24 cellular contexts compared by ENCODE assay signal in genomic region chr1:81836007-81836626, GRCh38. TPM values are rescaled to one million over a fixed set of nuclear protein-coding genes. Genes with fewer than 3 reads are reported as not detected.
A peak's percentile ranks its signal among the peaks of the same experiment; 100 is the strongest.
DNase-seq lines count a peak whose midpoint lies in the region; ATAC-seq and TF ChIP-seq lines count a peak whose summit lies in the region.
"Had no signal": no experiment of that assay in that cellular context is flagged by ENCODE, and none has a peak within 500 bp of the region (broad histone marks: within the 10 kb centered on the region; RNA-seq: fewer than 3 reads in every experiment).

No MANE protein-coding gene starts in this region.

- no peaks in the 10 kb centered on the region for H3K9me3 ChIP-seq in HUES48 (ENCODE audit: control insufficient read depth, insufficient read depth, low read length)
- H3K9me3 ChIP-seq: mucosa of descending colon had no signal

- H3K4me3 Mint-ChIP-seq in glutamatergic neuron (ENCODE audit: unreplicated experiment) = no peak overlapping the region
- H3K4me3 Mint-ChIP-seq: activated T-cell treated with anti-CD3 and anti-CD28 coated beads, Interleukin-2, amount 50 U/mL, for 4 hours; CD4-positive, alpha-beta memory T cell; immature natural killer cell; stimulated activated naive CD8-positive, alpha-beta T cell treated with anti-CD3 and anti-CD28 coated beads, Interleukin-15, amount 100 ng/mL, for 72 hours; type B pancreatic cell had no signal

- peaks cover 45% of the 10 kb centered on the region for H3K4me1 ChIP-seq in HUES48 (ENCODE audit: control insufficient read depth, insufficient read depth, low read length)

- peak overlapping the region; percentile 27 for H3K27ac ChIP-seq in HUES48 (ENCODE audit: low read depth, low read length)
- H3K27ac ChIP-seq: brain microvascular endothelial cell, SK-N-MC, VCaP had no signal

- DNase-seq in cardiac fibroblast (ENCODE audit: low read depth in 2 of 2) (peak; percentile 21 to 49), glutamatergic neuron (no peak), stromal cell of bone marrow (ENCODE audit: low read depth) (peak; percentile 31), inferior parietal cortex (ENCODE audit: extremely low spot score) (no peak), D341Med (ENCODE audit: low spot score) (no peak)
- DNase-seq: activated CD4-positive, alpha-beta T cell treated with anti-CD3 and anti-CD28 coated beads for 48 hours; activated naive CD4-positive, alpha-beta T cell; activated T-cell treated with anti-CD3 and anti-CD28 coated beads, Interleukin-2, amount 50 U/mL, for 4 hours; brain microvascular endothelial cell; CD4-positive, alpha-beta memory T cell; cortex of kidney; immature natural killer cell; mucosa of descending colon; NCI-H1694 treated with DMSO at 0.1 percent for 48 hours; NCI-H526; RPMI8226; stimulated activated naive CD8-positive, alpha-beta T cell treated with anti-CD3 and anti-CD28 coated beads, Interleukin-15, amount 100 ng/mL, for 72 hours; T-helper 2 cell had no signal

- H3K9ac ChIP-seq in HUES48 (ENCODE audit: low read depth, low read length) = no peak overlapping the region

- no peak for ATAC-seq in GM19463 (IDR thresholded peaks at IDR 0.05; ENCODE audit: unreplicated experiment)
- ATAC-seq: activated T-cell treated with anti-CD3 and anti-CD28 coated beads, Interleukin-2, amount 50 U/mL, for 4 hours; stimulated activated naive CD8-positive, alpha-beta T cell treated with anti-CD3 and anti-CD28 coated beads, Interleukin-15, amount 100 ng/mL, for 72 hours had no signal

- TF ChIP-seq CTCF in cardiac fibroblast (IDR thresholded peaks at IDR 0.05; ENCODE audit: low read depth, low read length) = no peak
- TF ChIP-seq CTCF in glutamatergic neuron (IDR thresholded peaks at IDR 0.05; ENCODE audit: partially characterized antibody, unreplicated experiment) = no peak

- H3K4me3 ChIP-seq in HUES48 (ENCODE audit: low read depth, low read length) = no peak overlapping the region
- no peak overlapping the region for H3K4me3 ChIP-seq in cardiac fibroblast (replicated peaks in 1 of 2; ENCODE audit: low read depth in 2 of 2, low read length in 2 of 2)
- H3K4me3 ChIP-seq: mucosa of descending colon, SK-N-MC had no signal

- H3K27me3 Mint-ChIP-seq in glutamatergic neuron (ENCODE audit: unreplicated experiment) = peaks cover 2% of the 10 kb centered on the region
- H3K27me3 Mint-ChIP-seq: CD4-positive, alpha-beta memory T cell; progenitor cell of endocrine pancreas; stimulated activated naive CD8-positive, alpha-beta T cell treated with anti-CD3 and anti-CD28 coated beads, Interleukin-15, amount 100 ng/mL, for 72 hours; type B pancreatic cell had no signal

- H3K36me3 Mint-ChIP-seq in glutamatergic neuron (ENCODE audit: unreplicated experiment) = no peaks in the 10 kb centered on the region
- H3K36me3 Mint-ChIP-seq: CD4-positive, alpha-beta memory T cell; immature natural killer cell had no signal

- peak overlapping the region; percentile 18 for H3K27ac Mint-ChIP-seq in glutamatergic neuron (ENCODE audit: unreplicated experiment)
- H3K27ac Mint-ChIP-seq: CD4-positive, alpha-beta memory T cell; immature natural killer cell; progenitor cell of endocrine pancreas; stimulated activated naive CD8-positive, alpha-beta T cell treated with anti-CD3 and anti-CD28 coated beads, Interleukin-15, amount 100 ng/mL, for 72 hours; type B pancreatic cell had no signal

- H3K4me1 Mint-ChIP-seq in glutamatergic neuron (ENCODE audit: low read depth, unreplicated experiment) = peaks cover 24% of the 10 kb centered on the region
- H3K4me1 Mint-ChIP-seq: immature natural killer cell; stimulated activated naive CD8-positive, alpha-beta T cell treated with anti-CD3 and anti-CD28 coated beads, Interleukin-15, amount 100 ng/mL, for 72 hours had no signal

- no peaks in the 10 kb centered on the region for H3K9me3 Mint-ChIP-seq in glutamatergic neuron (ENCODE audit: unreplicated experiment)
- H3K9me3 Mint-ChIP-seq: activated T-cell treated with anti-CD3 and anti-CD28 coated beads, Interleukin-2, amount 50 U/mL, for 4 hours; stimulated activated naive CD8-positive, alpha-beta T cell treated with anti-CD3 and anti-CD28 coated beads, Interleukin-15, amount 100 ng/mL, for 72 hours; type B pancreatic cell had no signal

- peaks cover 21% of the 10 kb centered on the region for H3K36me3 ChIP-seq in HUES48 (ENCODE audit: control insufficient read depth, insufficient read depth, low read length)
- H3K36me3 ChIP-seq: brain microvascular endothelial cell had no signal

- no peaks in the 10 kb centered on the region for H3K27me3 ChIP-seq in HUES48 (ENCODE audit: control insufficient read depth, insufficient read depth, low read length)
- H3K27me3 ChIP-seq: brain microvascular endothelial cell had no signal

RNA-seq across cellular contexts. Expression of gene ADGRL2, which starts 35.4 kb away (rescaled TPM):
- 71.2 TPM for total RNA-seq in glutamatergic neuron (ENCODE audit: unreplicated experiment)
- total RNA-seq: CD4-positive, alpha-beta memory T cell had no signal

Comparison
In these comparisons a context has a peak if more than half of its experiments do, and no peak if none do; other contexts are left out.
1. DNase-seq: peak in cardiac fibroblast (2 of 2) and stromal cell of bone marrow (single experiment); none in glutamatergic neuron (single experiment), inferior parietal cortex (single experiment) and D341Med (single experiment).